20 cellular contexts compared by ENCODE assay signal in genomic region chrX:103889216-103889615, GRCh38.
"Had no signal": no experiment of that assay in that cellular context is flagged by ENCODE, and none has a peak within 500 bp of the region (broad histone marks: within the 10 kb centered on the region; RNA-seq: fewer than 3 reads in every experiment).

No MANE protein-coding gene starts in this region.

- H3K4me3 Mint-ChIP-seq: activated naive CD8-positive, alpha-beta T cell treated with anti-CD3 and anti-CD28 coated beads for 36 hours; mesothelial cell of epicardium; naive thymus-derived CD8-positive, alpha-beta T cell; neural progenitor cell; stimulated activated effector memory CD8-positive, alpha-beta T cell treated with anti-CD3 and anti-CD28 coated beads, Interleukin-12 subunit alpha, Interleukin-12 subunit beta, amount 100 ng/mL, for 72 hours; stimulated activated naive CD8-positive, alpha-beta T cell treated with anti-CD3 and anti-CD28 coated beads, Interleukin-15, amount 100 ng/mL, for 72 hours had no signal

- H3K4me1 Mint-ChIP-seq: activated naive CD8-positive, alpha-beta T cell treated with anti-CD3 and anti-CD28 coated beads for 36 hours; mesothelial cell of epicardium; naive thymus-derived CD8-positive, alpha-beta T cell; neural progenitor cell; stimulated activated effector memory CD8-positive, alpha-beta T cell treated with anti-CD3 and anti-CD28 coated beads, Interleukin-12 subunit alpha, Interleukin-12 subunit beta, amount 100 ng/mL, for 72 hours; stimulated activated naive CD8-positive, alpha-beta T cell treated with anti-CD3 and anti-CD28 coated beads, Interleukin-15, amount 100 ng/mL, for 72 hours had no signal

- ATAC-seq: left ventricle myocardium superior; naive thymus-derived CD8-positive, alpha-beta T cell; sciatic nerve; stimulated activated effector memory CD8-positive, alpha-beta T cell treated with anti-CD3 and anti-CD28 coated beads, Interleukin-12 subunit alpha, Interleukin-12 subunit beta, amount 100 ng/mL, for 72 hours; stimulated activated naive CD8-positive, alpha-beta T cell treated with anti-CD3 and anti-CD28 coated beads, Interleukin-15, amount 100 ng/mL, for 72 hours had no signal

- H3K36me3 ChIP-seq: neural progenitor cell, tibial artery had no signal

- H3K4me1 ChIP-seq: neural progenitor cell, tibial artery had no signal

- H3K36me3 Mint-ChIP-seq: activated naive CD8-positive, alpha-beta T cell treated with anti-CD3 and anti-CD28 coated beads for 36 hours; mesothelial cell of epicardium; stimulated activated effector memory CD8-positive, alpha-beta T cell treated with anti-CD3 and anti-CD28 coated beads, Interleukin-12 subunit alpha, Interleukin-12 subunit beta, amount 100 ng/mL, for 72 hours had no signal

- H3K9me3 Mint-ChIP-seq: activated naive CD8-positive, alpha-beta T cell treated with anti-CD3 and anti-CD28 coated beads for 36 hours; stimulated activated effector memory CD8-positive, alpha-beta T cell treated with anti-CD3 and anti-CD28 coated beads, Interleukin-12 subunit alpha, Interleukin-12 subunit beta, amount 100 ng/mL, for 72 hours had no signal

- H3K4me2 ChIP-seq: neural progenitor cell had no signal

- H3K27me3 Mint-ChIP-seq: activated naive CD8-positive, alpha-beta T cell treated with anti-CD3 and anti-CD28 coated beads for 36 hours; naive thymus-derived CD8-positive, alpha-beta T cell; stimulated activated naive CD8-positive, alpha-beta T cell treated with anti-CD3 and anti-CD28 coated beads, Interleukin-15, amount 100 ng/mL, for 72 hours had no signal

- H2AFZ ChIP-seq: neural progenitor cell had no signal

- H3K9ac ChIP-seq: neural progenitor cell had no signal

- H3K4me3 ChIP-seq: neural progenitor cell, tibial artery had no signal

- FAIRE-seq: frontal cortex, small intestine had no signal

- H3K27me3 ChIP-seq: neural progenitor cell, tibial artery had no signal

- H3K27ac ChIP-seq: neural progenitor cell, tibial artery had no signal

- H3K27ac Mint-ChIP-seq: activated naive CD8-positive, alpha-beta T cell treated with anti-CD3 and anti-CD28 coated beads for 36 hours; mesothelial cell of epicardium; naive thymus-derived CD8-positive, alpha-beta T cell; neural progenitor cell; stimulated activated effector memory CD8-positive, alpha-beta T cell treated with anti-CD3 and anti-CD28 coated beads, Interleukin-12 subunit alpha, Interleukin-12 subunit beta, amount 100 ng/mL, for 72 hours; stimulated activated naive CD8-positive, alpha-beta T cell treated with anti-CD3 and anti-CD28 coated beads, Interleukin-15, amount 100 ng/mL, for 72 hours had no signal

- DNase-seq: activated CD4-positive, alpha-beta T cell treated with anti-CD3 and anti-CD28 coated beads for 4 hours; activated CD4-positive, alpha-beta T cell treated with anti-CD3 and anti-CD28 coated beads, Interleukin-2, amount 50 U/mL, for 48 hours; activated CD4-positive, CD25-positive, alpha-beta regulatory T cell; activated naive CD4-positive, alpha-beta T cell treated with Interleukin-2 at 50 U/mL for 16 hours; activated naive CD8-positive, alpha-beta T cell treated with anti-CD3 and anti-CD28 coated beads for 36 hours; activated T-cell treated with anti-CD3 and anti-CD28 coated beads, Interleukin-2, amount 50 U/mL, for 48 hours; hippocampal formation; left ventricle myocardium superior; mammary epithelial cell; naive thymus-derived CD8-positive, alpha-beta T cell; posterior cingulate gyrus; small intestine; stimulated activated CD4-positive, alpha-beta T cell treated with anti-CD3 and anti-CD28 coated beads, Interleukin-2, amount 100 ng/mL, for 24 hours; stimulated activated naive CD8-positive, alpha-beta T cell treated with anti-CD3 and anti-CD28 coated beads, Interleukin-15, amount 100 ng/mL, for 72 hours; tibial artery had no signal
